13 cellular contexts compared by ENCODE assay signal in the genomic region with DNA sequence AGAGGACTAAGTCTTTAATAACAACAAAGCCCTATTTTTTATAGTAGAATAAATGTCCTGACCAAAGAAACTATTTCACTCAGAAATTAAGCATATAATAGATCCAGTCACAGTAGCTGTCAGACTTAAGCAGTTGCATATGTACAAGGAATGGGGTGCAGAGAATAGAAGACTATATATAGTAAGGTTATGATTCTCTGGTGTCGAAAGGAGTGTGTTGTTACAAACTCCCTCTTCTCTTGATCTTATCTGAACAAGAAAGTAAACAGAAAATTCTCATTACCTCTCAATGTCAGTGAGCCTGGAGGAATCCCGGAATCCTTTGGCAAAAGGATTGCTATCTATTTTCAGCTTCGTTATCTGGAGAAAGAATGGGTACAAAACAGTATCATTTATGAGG. TPM values are rescaled to one million over a fixed set of nuclear protein-coding genes. Genes with fewer than 3 reads are reported as not detected.
"Had no signal": no experiment of that assay in that cellular context is flagged by ENCODE, and none has a peak within 500 bp of the region (broad histone marks: within the 10 kb centered on the region; RNA-seq: fewer than 3 reads in every experiment).

No MANE protein-coding gene starts in this region.

RNA-seq across cellular contexts. Expression of a gene that starts 22.7 kb away (rescaled TPM):
- total RNA-seq: naive thymus-derived CD4-positive, alpha-beta T cell; natural killer cell; occipital lobe; osteoblast; sigmoid colon; spleen; suprapubic skin; transverse colon; upper lobe of right lung had no signal
- polyA plus RNA-seq: naive thymus-derived CD4-positive, alpha-beta T cell; neural cell; ovary; small intestine; spleen; thymus had no signal
